Comparison of ENCODE assay signal across 1 cellular context in genomic region chr3:142595581-142595950, GRCh38.
TF ChIP-seq lines count a peak whose summit lies in the region.

No MANE protein-coding gene starts in this region.

TF ChIP-seq in K562, 482 proteins besides CTCF, POLR2A, EP300 and RAD21:
- 0 out of 2 replicates have a peak, but pooled peaks have one; percentile 11 for TF ChIP-seq JUND (IDR thresholded peaks at IDR 0.05; ENCODE audit: borderline replicate concordance, low read depth, low read length)
- TF ChIP-seq JUND (tag; IDR thresholded peaks at IDR 0.05; ENCODE audit: borderline replicate concordance, low read depth, low read length), result no peak
- no peak for TF ChIP-seq HNRNPLL (IDR thresholded peaks at IDR 0.05; ENCODE audit: low read depth, low read length, poor library complexity, severe bottlenecking)
- no peak for TF ChIP-seq ILF3 (IDR thresholded peaks at IDR 0.05; ENCODE audit: borderline replicate concordance)
- TF ChIP-seq ASH1L (IDR thresholded peaks at IDR 0.05; ENCODE audit: borderline replicate concordance, low read depth, partially characterized antibody), result no peak
- peak; percentile 62; the same call in 1 of the 2 replicates for TF ChIP-seq FOSL1 (tag; conservative IDR thresholded peaks at IDR 0.05)
- TF ChIP-seq ZBTB11 (CRISPR knock-in tag; IDR thresholded peaks at IDR 0.05), result no peak
- 0 out of 2 replicates have a peak, but pooled peaks have one; percentile 1 for TF ChIP-seq ZBTB33 (CRISPR knock-in tag; IDR thresholded peaks at IDR 0.05)
- TF ChIP-seq HNRNPH1 (optimal IDR thresholded peaks at IDR 0.05; ENCODE audit: low read depth, low read length), result no peak
- no peak for TF ChIP-seq CXXC5 (CRISPR knock-in tag; IDR thresholded peaks at IDR 0.05)
- TF ChIP-seq ZFP91 (CRISPR knock-in tag; IDR thresholded peaks at IDR 0.05), result peak; percentile 61; the same call in 1 of the 2 replicates
- peak; percentile 19; the same call in 1 of the 2 replicates for TF ChIP-seq ATF3 (IDR thresholded peaks at IDR 0.05)
- no peak for TF ChIP-seq ATF3 (CRISPR knock-in tag; conservative IDR thresholded peaks at IDR 0.05)
